Comparison of ENCODE assay signal across 15 cellular contexts in the genomic region with DNA sequence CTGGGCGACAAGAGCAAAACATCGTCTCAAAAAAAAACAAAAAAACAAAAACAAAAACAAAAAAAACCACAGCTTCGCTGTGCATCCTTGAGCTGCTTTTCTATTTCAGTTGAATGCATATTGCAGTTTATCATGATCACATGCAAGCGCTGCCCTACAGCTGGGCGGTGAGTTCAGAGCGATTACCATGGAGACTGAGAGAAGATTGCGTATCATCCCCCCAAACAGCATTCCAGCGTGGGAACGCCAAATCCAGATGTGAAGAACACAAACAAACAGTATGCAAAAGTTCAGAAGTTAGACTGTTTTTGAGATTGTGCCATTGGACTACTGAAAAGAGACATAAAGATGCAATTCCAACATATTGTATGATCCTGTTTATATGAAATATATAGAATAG. TPM values are rescaled to one million over a fixed set of nuclear protein-coding genes. Genes with fewer than 3 reads are reported as not detected.
A peak's percentile ranks its signal among the peaks of the same experiment; 100 is the strongest.
DNase-seq lines count a peak whose midpoint lies in the region; ATAC-seq and TF ChIP-seq lines count a peak whose summit lies in the region.
"Had no signal": no experiment of that assay in that cellular context is flagged by ENCODE, and none has a peak within 500 bp of the region (broad histone marks: within the 10 kb centered on the region; RNA-seq: fewer than 3 reads in every experiment).

No MANE protein-coding gene starts in this region.

- H3K36me3 ChIP-seq in CD8-positive, alpha-beta memory T cell (ENCODE audit: insufficient read depth, low read length) = no peaks in the 10 kb centered on the region
- H3K36me3 ChIP-seq in adipocyte (ENCODE audit: control insufficient read depth, insufficient read depth, low read length, severe bottlenecking) (no peaks in the 10 kb centered on the region), stomach (no peaks in the 10 kb centered on the region)
- H3K36me3 ChIP-seq: gastrocnemius medialis had no signal

- H3K9me3 ChIP-seq in CD8-positive, alpha-beta memory T cell (ENCODE audit: low read length) = no peaks in the 10 kb centered on the region
- H3K9me3 ChIP-seq in adipocyte (ENCODE audit: control insufficient read depth, low read length) (no peaks in the 10 kb centered on the region), stomach (no peaks in the 10 kb centered on the region)
- H3K9me3 ChIP-seq: gastrocnemius medialis had no signal

- no peak overlapping the region for H3K9ac ChIP-seq in adipocyte (ENCODE audit: low read length)

- peak overlapping the region in 1 of 7 donors; percentile 76 for H3K4me3 Mint-ChIP-seq in CD8-positive, alpha-beta memory T cell

- H3K27me3 Mint-ChIP-seq in CD8-positive, alpha-beta memory T cell = no peaks in the 10 kb centered on the region

- CTCF ChIA-PET in CD8-positive, alpha-beta memory T cell (lab: Charles Lee) = interaction anchor here (1.2 to 2.9 kb wide), 6 partner anchors 9 to 141 kb away, joined by 3 to 24 read pairs (median 7); partner anchors contain the start of gene SLC52A1

- no peak overlapping the region for H3K4me3 ChIP-seq in CD8-positive, alpha-beta memory T cell (ENCODE audit: low read length)
- H3K4me3 ChIP-seq in adipocyte (ENCODE audit: low read length) (no peak overlapping the region), stomach (no peak overlapping the region)
- H3K4me3 ChIP-seq: gastrocnemius medialis, SK-N-MC had no signal

- DNase-seq in CD8-positive, alpha-beta memory T cell = peak in 1 of 5 donors; percentile 26
- DNase-seq in adipocyte (ENCODE audit: low read depth) = peak; percentile 83
- DNase-seq in iris pigment epithelial cell (ENCODE audit: low read depth) = peak; percentile 57
- DNase-seq in stomach = no peak
- DNase-seq in activated naive CD4-positive, alpha-beta T cell treated with Interleukin-2 at 50 U/mL for 16 hours = no peak
- DNase-seq: activated gamma-delta T cell treated with Interleukin-2 at 50 U/mL for 16 hours; gastrocnemius medialis; NCI-H1694; right cardiac atrium; stimulated activated CD4-positive, alpha-beta T cell treated with anti-CD3 and anti-CD28 coated beads, Interleukin-4, amount 100 ng/mL, for 1 hour had no signal

- WGBS in stomach, 5 donors = 57 to 73% (median 66%) methylated on average over 9 of the region's 9 CpGs

- POLR2A ChIA-PET in CD8-positive, alpha-beta memory T cell (lab: Charles Lee) = interaction anchor here (1.2 to 1.3 kb wide), 2 partner anchors 18 to 110 kb away, joined by 3 to 6 read pairs; partner anchors contain the start of genes RNF167 and SLC25A11

- no peak for TF ChIP-seq CTCF in stomach (IDR thresholded peaks at IDR 0.05)

- no peak for TF ChIP-seq POLR2A in stomach (IDR thresholded peaks at IDR 0.05)

- H3K27ac ChIP-seq in CD8-positive, alpha-beta memory T cell (ENCODE audit: low read depth, low read length) = no peak overlapping the region
- H3K27ac ChIP-seq in stomach = peak overlapping the region in 3 of 5 donors; percentile 66 to 79 (median 72)
- H3K27ac ChIP-seq: SK-N-MC had no signal

- TF ChIP-seq EP300 in stomach (IDR thresholded peaks at IDR 0.05) = no peak

- ATAC-seq in HG02938 (IDR thresholded peaks at IDR 0.05; ENCODE audit: unreplicated experiment) = no peak
- ATAC-seq in GM21360 (IDR thresholded peaks at IDR 0.05; ENCODE audit: unreplicated experiment) = no peak
- ATAC-seq: gastrocnemius medialis, right cardiac atrium had no signal

- H3K27ac Mint-ChIP-seq in CD8-positive, alpha-beta memory T cell = peak overlapping the region; percentile 43 to 99 (median 96)

- H3K4me1 ChIP-seq in CD8-positive, alpha-beta memory T cell (ENCODE audit: insufficient read depth, low read length) = peaks cover 45% of the 10 kb centered on the region
- peaks cover 12% of the 10 kb centered on the region for H3K4me1 ChIP-seq in adipocyte (ENCODE audit: control insufficient read depth, insufficient read depth, low read length)
- peaks cover 0 to 21% (median 9%) of the 10 kb centered on the region in 4 donors for H3K4me1 ChIP-seq in stomach

- no peaks in the 10 kb centered on the region for H3K27me3 ChIP-seq in CD8-positive, alpha-beta memory T cell (ENCODE audit: insufficient read depth, low read length, poor library complexity, severe bottlenecking)
- no peaks in the 10 kb centered on the region for H3K27me3 ChIP-seq in adipocyte (replicated peaks; ENCODE audit: control insufficient read depth, insufficient read depth, low read length)
- H3K27me3 ChIP-seq in stomach = no peaks in the 10 kb centered on the region
- H3K27me3 ChIP-seq: gastrocnemius medialis had no signal

- peaks cover 28 to 55% (median 39%) of the 10 kb centered on the region in 3 donors for H3K4me1 Mint-ChIP-seq in CD8-positive, alpha-beta memory T cell

- H3K36me3 Mint-ChIP-seq in CD8-positive, alpha-beta memory T cell = peaks cover 0 to 6% (median 1%) of the 10 kb centered on the region in 3 donors

- intact Hi-C loops in stomach (cut with DNase I; ENCODE audit: low total_unique reads) = no loop called here

- H3K9me3 Mint-ChIP-seq in CD8-positive, alpha-beta memory T cell = no peaks in the 10 kb centered on the region

RNA-seq across cellular contexts. Expression of gene SLC52A1, which starts 15.1 kb away (rescaled TPM):
- under 1 TPM; 0.35 to 0.64 TPM for total RNA-seq in CD8-positive, alpha-beta memory T cell
- 0.12 TPM for polyA plus RNA-seq in CD8-positive, alpha-beta memory T cell
- total RNA-seq in stomach = not detected
- polyA plus RNA-seq in stomach = 1 to 10 TPM in 1 of 3 donors, not detected in 2; 1.0 TPM
- total RNA-seq: gastrocnemius medialis, MCF 10A, right cardiac atrium had no signal
- polyA plus RNA-seq: right cardiac atrium had no signal

RNA-seq across cellular contexts. Expression of gene ZFP3, which starts 28.0 kb away (rescaled TPM):
- 1 to 10 TPM; 3.7 to 4.2 TPM for total RNA-seq in CD8-positive, alpha-beta memory T cell
- polyA plus RNA-seq in CD8-positive, alpha-beta memory T cell = 0.75 TPM
- total RNA-seq in stomach = 10 to 100 TPM in 1 of 5 donors, 1 to 10 TPM in 4; 2.9 to 15.2 (median 6.6) TPM
- 1 to 10 TPM; 1.7 to 2.6 (median 1.7) TPM for polyA plus RNA-seq in stomach
- total RNA-seq: MCF 10A, NCI-H460 had no signal

RNA-seq across cellular contexts. Expression of gene KIF1C, which starts 52.5 kb away (rescaled TPM):
- 10 to 100 TPM; 73.4 to 77.3 TPM for total RNA-seq in CD8-positive, alpha-beta memory T cell
- 8.0 TPM for polyA plus RNA-seq in CD8-positive, alpha-beta memory T cell
- 100 to 1,000 TPM in 2 of 5 donors, 10 to 100 TPM in 3; 47.5 to 334 (median 94.8) TPM for total RNA-seq in stomach
- 100 to 1,000 TPM in 1 of 3 donors, 10 to 100 TPM in 2; 33.4 to 130 (median 70.3) TPM for polyA plus RNA-seq in stomach

RNA-seq across cellular contexts. Expression of gene INCA1, which starts 53.0 kb away (rescaled TPM):
- under 1 TPM; 0.18 to 0.37 TPM for total RNA-seq in CD8-positive, alpha-beta memory T cell
- polyA plus RNA-seq in CD8-positive, alpha-beta memory T cell = 0.58 TPM
- 1 to 10 TPM in 2 of 5 donors, not detected in 3; 1.3 to 6.1 TPM for total RNA-seq in stomach
- 1 to 10 TPM; 1.4 to 2.7 (median 1.6) TPM for polyA plus RNA-seq in stomach
- total RNA-seq: NCI-H460 had no signal

Comparison
In these comparisons a context has a peak if more than half of its experiments do, and no peak if none do; other contexts are left out.
1. DNase-seq: peak in adipocyte (single experiment) and iris pigment epithelial cell (single experiment); none in stomach (single experiment) and activated naive CD4-positive, alpha-beta T cell treated with Interleukin-2 at 50 U/mL for 16 hours (single experiment).